In genomic region chr2:172513935-172514586, GRCh38 we compare ENCODE assay signal across 13 cellular contexts. TPM values are rescaled to one million over a fixed set of nuclear protein-coding genes. Genes with fewer than 3 reads are reported as not detected.
DNase-seq lines count a peak whose midpoint lies in the region; ATAC-seq lines count a peak whose summit lies in the region.
"Had no signal": no experiment of that assay in that cellular context is flagged by ENCODE, and none has a peak within 500 bp of the region (broad histone marks: within the 10 kb centered on the region; RNA-seq: fewer than 3 reads in every experiment).

No MANE protein-coding gene starts in this region.

- H3K9me3 ChIP-seq in naive thymus-derived CD4-positive, alpha-beta T cell (ENCODE audit: control insufficient read depth in 2 of 3, low read length in 3 of 3): peaks cover 0 to 19% (median 12%) of the 10 kb centered on the region in 3 experiments

- DNase-seq in CMK (ENCODE audit: low read depth) (peak; percentile 73), OCI-M1 (lab: John Stamatoyannopoulos, UW) (peak; percentile 95), germinal center (ENCODE audit: low spot score) (peak; percentile 11), activated gamma-delta T cell (lab: John Stamatoyannopoulos, UW) (no peak)
- no peak for DNase-seq in naive thymus-derived CD4-positive, alpha-beta T cell
- DNase-seq: DMS79, IMR-90, mammary epithelial cell had no signal

- no peaks in the 10 kb centered on the region for H3K27me3 Mint-ChIP-seq in naive thymus-derived CD4-positive, alpha-beta T cell
- H3K27me3 Mint-ChIP-seq: brain had no signal

- no peak overlapping the region for H3K27ac ChIP-seq in naive thymus-derived CD4-positive, alpha-beta T cell (ENCODE audit: low read depth, low read length)
- H3K27ac ChIP-seq: parathyroid adenoma had no signal

- POLR2A ChIA-PET in naive thymus-derived CD4-positive, alpha-beta T cell (lab: Charles Lee): interaction anchor here (0.6 to 1.3 kb wide), 3 partner anchors 10 to 95 kb away, joined by 3 to 4 read pairs (median 3); no protein-coding TSS in a partner anchor

- peak overlapping the region in 2 of 9 donors; percentile 22 to 67 for H3K27ac Mint-ChIP-seq in naive thymus-derived CD4-positive, alpha-beta T cell
- H3K27ac Mint-ChIP-seq: brain had no signal

- no peak overlapping the region for H3K4me3 ChIP-seq in naive thymus-derived CD4-positive, alpha-beta T cell (ENCODE audit: low read length)

- H3K36me3 Mint-ChIP-seq in naive thymus-derived CD4-positive, alpha-beta T cell: peaks cover 20 to 54% (median 39%) of the 10 kb centered on the region in 5 donors

- intact Hi-C loops in naive thymus-derived CD4-positive, alpha-beta T cell (cut with micrococcal nuclease): loop anchor here in 1 of 2 donors (5.0 kb wide), 1 partner anchor 43 kb away; the partner anchor contains the start of gene PDK1

- no peaks in the 10 kb centered on the region for H3K27me3 ChIP-seq in naive thymus-derived CD4-positive, alpha-beta T cell (ENCODE audit: control insufficient read depth in 2 of 2, insufficient read depth in 2 of 2, low read length in 2 of 2)

- peak; percentile 74 for ATAC-seq in naive thymus-derived CD4-positive, alpha-beta T cell
- no peak for ATAC-seq in GM21423 (IDR thresholded peaks at IDR 0.05; ENCODE audit: unreplicated experiment)
- no peak for ATAC-seq in GM21526 (IDR thresholded peaks at IDR 0.05; ENCODE audit: low FRiP score, unreplicated experiment)
- ATAC-seq in HG03565 (IDR thresholded peaks at IDR 0.05; ENCODE audit: unreplicated experiment): no peak

- CTCF ChIA-PET in naive thymus-derived CD4-positive, alpha-beta T cell (lab: Charles Lee): interaction anchor here (0.6 kb wide), 1 partner anchor 197 kb away, joined by 3 read pairs; no protein-coding TSS in a partner anchor

- H3K9me3 Mint-ChIP-seq in naive thymus-derived CD4-positive, alpha-beta T cell: peaks cover 0 to 67% (median 24%) of the 10 kb centered on the region in 11 donors

- no peak overlapping the region for H3K4me3 Mint-ChIP-seq in naive thymus-derived CD4-positive, alpha-beta T cell
- H3K4me3 Mint-ChIP-seq: brain had no signal

- peaks cover 0 to 15% of the 10 kb centered on the region in 2 donors for H3K4me1 ChIP-seq in naive thymus-derived CD4-positive, alpha-beta T cell (ENCODE audit: control insufficient read depth in 2 of 2, insufficient read depth in 2 of 2, low read length in 2 of 2)
- H3K4me1 ChIP-seq: parathyroid adenoma had no signal

- no peaks in the 10 kb centered on the region for H3K36me3 ChIP-seq in naive thymus-derived CD4-positive, alpha-beta T cell (ENCODE audit: control insufficient read depth in 2 of 3, insufficient read depth in 3 of 3, low read length in 3 of 3)

- H3K4me1 Mint-ChIP-seq in naive thymus-derived CD4-positive, alpha-beta T cell: peaks cover 11 to 47% (median 26%) of the 10 kb centered on the region in 7 donors
- H3K4me1 Mint-ChIP-seq: brain had no signal

RNA-seq across cellular contexts. Expression of gene PDK1, which starts 41.8 kb away (rescaled TPM):
- total RNA-seq in naive thymus-derived CD4-positive, alpha-beta T cell: 10 to 100 TPM; 56.0 to 70.6 (median 66.6) TPM
- polyA plus RNA-seq in naive thymus-derived CD4-positive, alpha-beta T cell: 10 to 100 TPM; 65.6 to 79.8 TPM

Comparison
In these comparisons a context has a peak if more than half of its experiments do, and no peak if none do; other contexts are left out.
1. DNase-seq: peak in CMK (single experiment), OCI-M1 (single experiment) and germinal center (single experiment); none in naive thymus-derived CD4-positive, alpha-beta T cell (0 of 9) and activated gamma-delta T cell (single experiment).